Comparison of ENCODE assay signal across 1 cellular context in the genomic region with DNA sequence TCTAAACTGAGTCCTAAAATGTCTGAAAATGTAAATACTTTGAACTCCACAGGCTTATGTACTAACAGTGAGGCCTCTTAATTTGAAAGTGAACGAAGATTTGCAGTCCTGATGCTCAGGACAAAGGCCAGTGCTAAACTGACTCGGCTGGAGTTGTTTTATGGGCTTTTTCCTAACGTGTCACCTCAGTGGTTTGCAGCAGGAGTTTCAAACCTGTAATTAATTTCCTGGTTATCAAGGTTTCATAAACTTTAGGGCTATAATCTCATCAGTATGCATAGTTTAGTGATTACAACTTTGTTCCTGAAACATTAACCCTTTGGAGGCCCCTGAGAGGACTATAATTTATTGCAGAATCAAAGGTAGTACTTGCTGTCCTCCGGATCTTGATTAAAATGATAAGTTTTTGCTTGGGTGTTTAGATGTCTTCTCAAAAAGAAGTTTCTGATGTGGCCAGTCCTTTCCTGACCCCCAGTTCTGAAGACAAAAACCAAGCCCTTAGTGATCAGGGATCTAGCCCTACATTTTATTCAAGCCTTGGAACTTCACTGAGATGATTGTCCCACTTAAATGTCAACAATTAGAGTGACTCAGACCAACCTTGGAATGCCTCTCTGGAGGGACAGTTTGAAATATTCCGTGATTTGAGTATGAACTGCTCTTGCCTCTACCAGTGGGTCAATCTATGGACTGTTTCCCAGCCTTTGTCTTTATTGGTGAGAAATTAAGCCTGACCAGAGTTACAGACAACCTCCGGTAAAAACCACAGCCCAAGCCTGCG.
TF ChIP-seq lines count a peak whose summit lies in the region.

No MANE protein-coding gene starts in this region.

TF ChIP-seq in WTC11, 78 proteins besides CTCF, POLR2A, EP300 and RAD21 (continued from another document):
- TF ChIP-seq ARID4B (CRISPR knock-in tag; IDR thresholded peaks at IDR 0.05; ENCODE audit: borderline replicate concordance) (no peak), AR (CRISPR knock-in tag; IDR thresholded peaks at IDR 0.05) (no peak), CBFB (CRISPR knock-in tag; IDR thresholded peaks at IDR 0.05; ENCODE audit: low read depth) (no peak), ZNF281 (CRISPR knock-in tag; IDR thresholded peaks at IDR 0.05) (no peak), USF1 (CRISPR knock-in tag; IDR thresholded peaks at IDR 0.05) (no peak), GRHL2 (CRISPR knock-in tag; IDR thresholded peaks at IDR 0.05; ENCODE audit: insufficient replicate concordance, severe bottlenecking) (no peak), PRDM15 (CRISPR knock-in tag; IDR thresholded peaks at IDR 0.05) (no peak), NR1H2 (CRISPR knock-in tag; IDR thresholded peaks at IDR 0.05) (no peak)
- TF ChIP-seq, protein P1, sequence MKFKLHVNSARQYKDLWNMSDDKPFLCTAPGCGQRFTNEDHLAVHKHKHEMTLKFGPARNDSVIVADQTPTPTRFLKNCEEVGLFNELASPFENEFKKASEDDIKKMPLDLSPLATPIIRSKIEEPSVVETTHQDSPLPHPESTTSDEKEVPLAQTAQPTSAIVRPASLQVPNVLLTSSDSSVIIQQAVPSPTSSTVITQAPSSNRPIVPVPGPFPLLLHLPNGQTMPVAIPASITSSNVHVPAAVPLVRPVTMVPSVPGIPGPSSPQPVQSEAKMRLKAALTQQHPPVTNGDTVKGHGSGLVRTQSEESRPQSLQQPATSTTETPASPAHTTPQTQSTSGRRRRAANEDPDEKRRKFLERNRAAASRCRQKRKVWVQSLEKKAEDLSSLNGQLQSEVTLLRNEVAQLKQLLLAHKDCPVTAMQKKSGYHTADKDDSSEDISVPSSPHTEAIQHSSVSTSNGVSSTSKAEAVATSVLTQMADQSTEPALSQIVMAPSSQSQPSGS (CRISPR knock-in tag; IDR thresholded peaks at IDR 0.05; ENCODE audit: borderline replicate concordance, low read depth): no peak
TF ChIP-seq in WTC11: peak in this region for 0.
